29 cellular contexts compared by ENCODE assay signal in the genomic region with DNA sequence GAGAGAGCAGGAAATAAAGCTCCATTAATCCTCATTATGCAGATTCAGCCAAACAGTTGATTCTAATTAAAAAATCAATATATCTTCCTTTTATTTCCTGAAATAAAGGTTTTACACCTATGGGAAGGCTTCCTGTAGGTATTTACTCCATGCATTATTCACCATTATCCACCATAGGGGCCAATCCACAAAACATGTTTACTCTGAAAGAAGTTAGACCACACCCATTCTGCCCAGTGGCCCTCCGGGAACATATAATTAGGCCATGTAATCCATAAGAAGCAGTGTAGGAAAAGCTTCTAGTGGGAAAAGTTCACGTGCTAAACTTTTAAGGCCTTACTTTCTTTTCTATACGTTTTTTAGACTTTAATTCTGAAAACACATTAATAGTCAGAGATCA. TPM values are rescaled to one million over a fixed set of nuclear protein-coding genes. Genes with fewer than 3 reads are reported as not detected.
DNase-seq lines count a peak whose midpoint lies in the region; TF ChIP-seq lines count a peak whose summit lies in the region.
"Had no signal": no experiment of that assay in that cellular context is flagged by ENCODE, and none has a peak within 500 bp of the region (broad histone marks: within the 10 kb centered on the region; RNA-seq: fewer than 3 reads in every experiment).

No MANE protein-coding gene starts in this region.

- TF ChIP-seq CTCF in endodermal cell (conservative IDR thresholded peaks at IDR 0.05): no peak
- no peak for TF ChIP-seq CTCF in progenitor cell of endocrine pancreas (IDR thresholded peaks at IDR 0.05; ENCODE audit: unreplicated experiment)
- no peak for TF ChIP-seq CTCF in stomach (IDR thresholded peaks at IDR 0.05)
- TF ChIP-seq CTCF in sigmoid colon (IDR thresholded peaks at IDR 0.05): no peak

- no peak overlapping the region for H3K4me3 Mint-ChIP-seq in endodermal cell
- no peak overlapping the region for H3K4me3 Mint-ChIP-seq in progenitor cell of endocrine pancreas (ENCODE audit: low read depth)
- H3K4me3 Mint-ChIP-seq: activated CD8-positive, alpha-beta memory T cell treated with anti-CD3 and anti-CD28 coated beads, Interleukin-2, amount 10 ng/mL, durations not matched to agents 7 days and 5 days; activated naive CD8-positive, alpha-beta T cell treated with anti-CD3 and anti-CD28 coated beads, Interleukin-2, amount 10 ng/mL, durations not matched to agents 7 days and 5 days; activated T-cell treated with anti-CD3 and anti-CD28 coated beads, Interleukin-2, amount 50 U/mL, for 4 hours; stimulated activated memory B cell treated with anti-CD40 and anti-IgM and Interleukin-4, amounts not matched to agents 10 μg/mL and 1 μg/mL and 100 μg/mL, for 72 hours had no signal

- H3K36me3 ChIP-seq in endodermal cell (ENCODE audit: control insufficient read depth, insufficient read depth, low read length) (no peaks in the 10 kb centered on the region), stomach (no peaks in the 10 kb centered on the region), sigmoid colon (no peaks in the 10 kb centered on the region)
- H3K36me3 ChIP-seq: BLaER1, upper lobe of left lung had no signal

- peaks cover 34% of the 10 kb centered on the region for H3K36me3 Mint-ChIP-seq in endodermal cell (ENCODE audit: low read depth)
- peaks cover 16% of the 10 kb centered on the region for H3K36me3 Mint-ChIP-seq in progenitor cell of endocrine pancreas (ENCODE audit: insufficient read depth)
- H3K36me3 Mint-ChIP-seq: activated CD8-positive, alpha-beta memory T cell treated with anti-CD3 and anti-CD28 coated beads, Interleukin-2, amount 10 ng/mL, durations not matched to agents 7 days and 5 days; stimulated activated memory B cell treated with anti-CD40 and anti-IgM and Interleukin-4, amounts not matched to agents 10 μg/mL and 1 μg/mL and 100 μg/mL, for 72 hours had no signal

- TF ChIP-seq EP300 in stomach (IDR thresholded peaks at IDR 0.05) (no peak), sigmoid colon (IDR thresholded peaks at IDR 0.05) (no peak)

- H3K27me3 ChIP-seq in endodermal cell (ENCODE audit: control insufficient read depth, insufficient read depth, low read length, poor library complexity, severe bottlenecking): no peaks in the 10 kb centered on the region
- H3K27me3 ChIP-seq in stomach: no peaks in the 10 kb centered on the region
- H3K27me3 ChIP-seq in sigmoid colon: no peaks in the 10 kb centered on the region
- H3K27me3 ChIP-seq: BLaER1, upper lobe of left lung had no signal

- no peak overlapping the region for H3K9ac ChIP-seq in endodermal cell (ENCODE audit: extremely low read depth, low read length, poor library complexity, severe bottlenecking)
- H3K9ac ChIP-seq: BLaER1, SK-N-SH had no signal

- H3K27ac Mint-ChIP-seq in endodermal cell: peak overlapping the region; percentile 53
- H3K27ac Mint-ChIP-seq in progenitor cell of endocrine pancreas: peak overlapping the region; percentile 62
- H3K27ac Mint-ChIP-seq: activated CD8-positive, alpha-beta memory T cell treated with anti-CD3 and anti-CD28 coated beads, Interleukin-2, amount 10 ng/mL, durations not matched to agents 7 days and 5 days; activated naive CD8-positive, alpha-beta T cell treated with anti-CD3 and anti-CD28 coated beads, Interleukin-2, amount 10 ng/mL, durations not matched to agents 7 days and 5 days; stimulated activated memory B cell treated with anti-CD40 and anti-IgM and Interleukin-4, amounts not matched to agents 10 μg/mL and 1 μg/mL and 100 μg/mL, for 72 hours had no signal

- H3K27me3 Mint-ChIP-seq in endodermal cell (ENCODE audit: insufficient read depth) (no peaks in the 10 kb centered on the region), progenitor cell of endocrine pancreas (no peaks in the 10 kb centered on the region)
- H3K27me3 Mint-ChIP-seq: activated CD8-positive, alpha-beta memory T cell treated with anti-CD3 and anti-CD28 coated beads, Interleukin-2, amount 10 ng/mL, durations not matched to agents 7 days and 5 days; activated naive CD8-positive, alpha-beta T cell treated with anti-CD3 and anti-CD28 coated beads, Interleukin-2, amount 10 ng/mL, durations not matched to agents 7 days and 5 days; stimulated activated memory B cell treated with anti-CD40 and anti-IgM and Interleukin-4, amounts not matched to agents 10 μg/mL and 1 μg/mL and 100 μg/mL, for 72 hours had no signal

- H3K4me1 ChIP-seq in endodermal cell (ENCODE audit: control insufficient read depth, insufficient read depth, low read length): peaks cover 11% of the 10 kb centered on the region
- peaks cover 0 to 21% (median 8%) of the 10 kb centered on the region in 4 donors for H3K4me1 ChIP-seq in stomach
- H3K4me1 ChIP-seq in sigmoid colon: no peaks in the 10 kb centered on the region
- H3K4me1 ChIP-seq: BLaER1 had no signal

- H3K9me3 Mint-ChIP-seq in endodermal cell (peaks cover 7% of the 10 kb centered on the region), progenitor cell of endocrine pancreas (ENCODE audit: low read depth) (no peaks in the 10 kb centered on the region)
- H3K9me3 Mint-ChIP-seq: activated naive CD8-positive, alpha-beta T cell treated with anti-CD3 and anti-CD28 coated beads, Interleukin-2, amount 10 ng/mL, durations not matched to agents 7 days and 5 days; activated T-cell treated with anti-CD3 and anti-CD28 coated beads, Interleukin-2, amount 50 U/mL, for 4 hours; stimulated activated memory B cell treated with anti-CD40 and anti-IgM and Interleukin-4, amounts not matched to agents 10 μg/mL and 1 μg/mL and 100 μg/mL, for 72 hours had no signal

- 79% methylated on average over 3 of the region's 3 CpGs; no CpG with 5 or more reads in 1 of the 2 experiments for WGBS in endodermal cell (ENCODE audit: insufficient coverage in 1 of 2, insufficient read length in 1 of 2), 2 experiments
- WGBS in stomach, 5 donors: 44 to 64% (median 52%) methylated on average over 3 of the region's 3 CpGs
- 18 to 67% methylated on average over 3 of the region's 3 CpGs for WGBS in sigmoid colon, 2 donors

- no peak overlapping the region for H3K27ac ChIP-seq in endodermal cell (ENCODE audit: low read depth, low read length)
- peak overlapping the region in 1 of 5 donors; percentile 31 for H3K27ac ChIP-seq in stomach
- H3K27ac ChIP-seq in sigmoid colon: no peak overlapping the region
- H3K27ac ChIP-seq: BLaER1, coronary artery, PC-9, upper lobe of left lung had no signal

- H3K4me3 ChIP-seq in endodermal cell (ENCODE audit: low read length) (no peak overlapping the region), stomach (no peak overlapping the region), sigmoid colon (no peak overlapping the region)
- H3K4me3 ChIP-seq: BLaER1, coronary artery, PC-9, upper lobe of left lung had no signal

- TF ChIP-seq POLR2A in stomach (IDR thresholded peaks at IDR 0.05): no peak
- no peak for TF ChIP-seq POLR2A in sigmoid colon (IDR thresholded peaks at IDR 0.05)

- H3K9me3 ChIP-seq in endodermal cell (ENCODE audit: control insufficient read depth, low read length) (no peaks in the 10 kb centered on the region), stomach (no peaks in the 10 kb centered on the region), sigmoid colon (no peaks in the 10 kb centered on the region)
- H3K9me3 ChIP-seq: BLaER1, SK-N-SH, upper lobe of left lung had no signal

- H3K4me1 Mint-ChIP-seq in endodermal cell (peaks cover 37% of the 10 kb centered on the region), progenitor cell of endocrine pancreas (ENCODE audit: low read depth) (peaks cover 30% of the 10 kb centered on the region)
- H3K4me1 Mint-ChIP-seq: activated CD8-positive, alpha-beta memory T cell treated with anti-CD3 and anti-CD28 coated beads, Interleukin-2, amount 10 ng/mL, durations not matched to agents 7 days and 5 days; activated naive CD8-positive, alpha-beta T cell treated with anti-CD3 and anti-CD28 coated beads, Interleukin-2, amount 10 ng/mL, durations not matched to agents 7 days and 5 days; stimulated activated memory B cell treated with anti-CD40 and anti-IgM and Interleukin-4, amounts not matched to agents 10 μg/mL and 1 μg/mL and 100 μg/mL, for 72 hours had no signal

- intact Hi-C loops in stomach (cut with DNase I; ENCODE audit: low total_unique reads): no loop called here
- intact Hi-C loops in sigmoid colon (cut with DNase I): no loop called here

- DNase-seq in NCI-H82 (lab: John Stamatoyannopoulos, UW) (peak; percentile 6), NCI-H82 treated with DMSO at 0.1 percent for 48 hours (lab: John Stamatoyannopoulos, UW; ENCODE audit: unreplicated experiment) (no peak), NCI-H146 treated with DMSO at 0.1 percent for 48 hours (lab: John Stamatoyannopoulos, UW; ENCODE audit: unreplicated experiment) (peak; percentile 19), endodermal cell (no peak), progenitor cell of endocrine pancreas (ENCODE audit: low spot score, unreplicated experiment) (no peak), stomach (no peak), sigmoid colon (no peak), nucleus accumbens (lab: John Stamatoyannopoulos, UW) (no peak)
- DNase-seq: activated CD4-positive, alpha-beta T cell treated with anti-CD3 and anti-CD28 coated beads, Interleukin-2, amount 50 U/mL, for 4 hours; activated CD8-positive, alpha-beta memory T cell treated with anti-CD3 and anti-CD28 coated beads, Interleukin-2, amount 10 ng/mL, durations not matched to agents 7 days and 5 days; activated gamma-delta T cell; activated naive CD8-positive, alpha-beta T cell treated with anti-CD3 and anti-CD28 coated beads, Interleukin-2, amount 10 ng/mL, durations not matched to agents 7 days and 5 days; activated T-cell treated with anti-CD3 and anti-CD28 coated beads, Interleukin-2, amount 50 U/mL, for 4 hours; aorta; effector memory CD4-positive, alpha-beta T cell; H7; islet precursor cell; KG1; left ventricle myocardium superior; NCI-H1436; NCI-H446 treated with DMSO at 0.1 percent for 48 hours; occipital lobe; PC-9; SK-N-SH; substantia nigra; upper lobe of left lung had no signal

RNA-seq across cellular contexts. Expression of gene SAT1, which starts 57.7 kb away (rescaled TPM):
- total RNA-seq in endodermal cell (100 to 1,000 TPM in 1 of 2 donors, 10 to 100 TPM in 1; 63.4 to 118 TPM), progenitor cell of endocrine pancreas (193 and 242 TPM in 2 replicates), stomach (1,000 to 10,000 TPM in 3 of 5 donors, 100 to 1,000 TPM in 2; 499 to 2,157 (median 1,041) TPM), sigmoid colon (100 to 1,000 TPM; 321 to 371 (median 343) TPM)
- polyA plus RNA-seq in endodermal cell (2013, experiment 1 of 2): 72.8 TPM
- 67.6 TPM for polyA plus RNA-seq in endodermal cell (2013, experiment 2 of 2)
- polyA plus RNA-seq in stomach (1,000 to 10,000 TPM in 2 of 3 donors, 100 to 1,000 TPM in 1; 685 to 1,477 (median 1,023) TPM), sigmoid colon (1,000 to 10,000 TPM in 1 of 3 donors, 100 to 1,000 TPM in 2; 775 to 1,356 (median 840) TPM)

Comparison
In these comparisons a context has a peak if more than half of its experiments do, and no peak if none do; other contexts are left out.
1. DNase-seq: peak in NCI-H82 (single experiment) and NCI-H146 treated with DMSO at 0.1 percent for 48 hours (single experiment); none in NCI-H82 treated with DMSO at 0.1 percent for 48 hours (single experiment), endodermal cell (single experiment), progenitor cell of endocrine pancreas (single experiment), stomach (single experiment), sigmoid colon (single experiment) and nucleus accumbens (0 of 56).